ENCODE assay signal across 1 cellular context in genomic region chr4:127126718-127127117, GRCh38.
TF ChIP-seq lines count a peak whose summit lies in the region.

No MANE protein-coding gene starts in this region.

TF ChIP-seq in GM23338, 12 proteins besides CTCF, POLR2A, EP300 and RAD21 (continued from another document):
- TF ChIP-seq ZNF462 (CRISPR knock-in tag; IDR thresholded peaks at IDR 0.05) (no peak), REST (IDR thresholded peaks at IDR 0.05; ENCODE audit: unreplicated experiment) (no peak), JUNB (IDR thresholded peaks at IDR 0.05; ENCODE audit: unreplicated experiment) (no peak)
